1 cellular context compared by ENCODE assay signal in genomic region chr6:11224252-11224965, GRCh38.
TF ChIP-seq lines count a peak whose summit lies in the region.

No MANE protein-coding gene starts in this region.

TF ChIP-seq in H1, 55 proteins besides CTCF, POLR2A, EP300 and RAD21 (continued from another document):
- TF ChIP-seq, protein P1, sequence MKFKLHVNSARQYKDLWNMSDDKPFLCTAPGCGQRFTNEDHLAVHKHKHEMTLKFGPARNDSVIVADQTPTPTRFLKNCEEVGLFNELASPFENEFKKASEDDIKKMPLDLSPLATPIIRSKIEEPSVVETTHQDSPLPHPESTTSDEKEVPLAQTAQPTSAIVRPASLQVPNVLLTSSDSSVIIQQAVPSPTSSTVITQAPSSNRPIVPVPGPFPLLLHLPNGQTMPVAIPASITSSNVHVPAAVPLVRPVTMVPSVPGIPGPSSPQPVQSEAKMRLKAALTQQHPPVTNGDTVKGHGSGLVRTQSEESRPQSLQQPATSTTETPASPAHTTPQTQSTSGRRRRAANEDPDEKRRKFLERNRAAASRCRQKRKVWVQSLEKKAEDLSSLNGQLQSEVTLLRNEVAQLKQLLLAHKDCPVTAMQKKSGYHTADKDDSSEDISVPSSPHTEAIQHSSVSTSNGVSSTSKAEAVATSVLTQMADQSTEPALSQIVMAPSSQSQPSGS (IDR thresholded peaks at IDR 0.05; ENCODE audit: low read length), result no peak
TF ChIP-seq in H1: peak in this region for 0.
